18 cellular contexts compared by ENCODE assay signal in the genomic region with DNA sequence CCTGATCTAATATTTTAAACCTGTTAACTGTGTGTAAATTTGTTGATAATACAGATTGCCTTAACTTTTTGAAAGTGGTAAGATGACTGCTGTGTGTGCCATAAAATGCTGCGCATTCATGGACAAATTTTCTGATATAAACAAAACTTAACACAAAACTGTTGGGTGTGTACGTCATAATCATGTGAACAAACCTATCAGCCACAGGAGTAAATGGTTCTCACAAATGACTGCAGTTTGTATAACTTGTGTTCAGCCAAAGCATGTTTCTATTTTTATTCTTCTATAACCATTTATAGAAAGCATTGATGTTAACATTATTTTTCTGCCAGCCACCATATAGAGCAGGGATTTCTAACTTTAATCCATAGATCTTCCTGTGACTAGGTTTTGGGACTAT. TPM values are rescaled to one million over a fixed set of nuclear protein-coding genes. Genes with fewer than 3 reads are reported as not detected.
DNase-seq lines count a peak whose midpoint lies in the region; ATAC-seq and TF ChIP-seq lines count a peak whose summit lies in the region.
"Had no signal": no experiment of that assay in that cellular context is flagged by ENCODE, and none has a peak within 500 bp of the region (broad histone marks: within the 10 kb centered on the region; RNA-seq: fewer than 3 reads in every experiment).

No MANE protein-coding gene starts in this region.

- CTCF ChIA-PET in activated CD4-positive, alpha-beta memory T cell treated with anti-CD3 and anti-CD28 coated beads for 36 hours (lab: Charles Lee), result interaction anchor here (1.0 to 1.6 kb wide), 4 partner anchors 10 to 33 kb away, joined by 3 to 7 read pairs (median 3); no protein-coding TSS in a partner anchor
- CTCF ChIA-PET in activated CD4-positive, alpha-beta memory T cell treated with anti-CD3 and anti-CD28 coated beads, Interleukin-2, amount 10 ng/mL, durations not matched to agents 7 days and 5 days (lab: Charles Lee), result interaction anchor here (0.9 to 2.5 kb wide), 4 partner anchors 9 to 33 kb away, joined by 4 to 13 read pairs (median 6); no protein-coding TSS in a partner anchor
- CTCF ChIA-PET in CD4-positive, alpha-beta T cell (lab: Charles Lee), result interaction anchor here (1.0 to 3.2 kb wide), 2 partner anchors 9 to 22 kb away, joined by 6 to 9 read pairs; no protein-coding TSS in a partner anchor
- CTCF ChIA-PET in T-cell (lab: Charles Lee), result interaction anchor here (0.6 to 2.8 kb wide), 9 partner anchors 8 to 34 kb away, joined by 3 to 14 read pairs (median 4); no protein-coding TSS in a partner anchor

- H3K4me3 ChIP-seq in mucosa of descending colon, result no peak overlapping the region

- peak overlapping the region; percentile 49 for H3K27ac Mint-ChIP-seq in activated CD4-positive, alpha-beta memory T cell treated with anti-CD3 and anti-CD28 coated beads for 36 hours
- no peak overlapping the region for H3K27ac Mint-ChIP-seq in activated CD4-positive, alpha-beta memory T cell treated with anti-CD3 and anti-CD28 coated beads, Interleukin-2, amount 10 ng/mL, durations not matched to agents 7 days and 5 days
- peak overlapping the region; percentile 72 for H3K27ac Mint-ChIP-seq in CD4-positive, alpha-beta T cell
- H3K27ac Mint-ChIP-seq in T-cell (peak overlapping the region; percentile 12 to 64), mesothelial cell of epicardium (no peak overlapping the region)
- H3K27ac Mint-ChIP-seq in activated naive CD8-positive, alpha-beta T cell treated with anti-CD3 and anti-CD28 coated beads, Interleukin-2, amount 10 ng/mL, durations not matched to agents 7 days and 5 days, result peak overlapping the region; percentile 63

- no peaks in the 10 kb centered on the region for H3K4me1 ChIP-seq in mucosa of descending colon (ENCODE audit: low read depth)

- H3K9me3 ChIP-seq in CD4-positive, alpha-beta T cell (ENCODE audit: control insufficient read depth, low read length), result no peaks in the 10 kb centered on the region
- H3K9me3 ChIP-seq in mucosa of descending colon, result no peaks in the 10 kb centered on the region

- no peaks in the 10 kb centered on the region for H3K9me3 Mint-ChIP-seq in activated CD4-positive, alpha-beta memory T cell treated with anti-CD3 and anti-CD28 coated beads for 36 hours
- H3K9me3 Mint-ChIP-seq in activated CD4-positive, alpha-beta memory T cell treated with anti-CD3 and anti-CD28 coated beads, Interleukin-2, amount 10 ng/mL, durations not matched to agents 7 days and 5 days, result no peaks in the 10 kb centered on the region
- no peaks in the 10 kb centered on the region for H3K9me3 Mint-ChIP-seq in CD4-positive, alpha-beta T cell
- H3K9me3 Mint-ChIP-seq in T-cell (no peaks in the 10 kb centered on the region), mesothelial cell of epicardium (no peaks in the 10 kb centered on the region)
- H3K9me3 Mint-ChIP-seq in activated naive CD8-positive, alpha-beta T cell treated with anti-CD3 and anti-CD28 coated beads, Interleukin-2, amount 10 ng/mL, durations not matched to agents 7 days and 5 days, result no peaks in the 10 kb centered on the region

- POLR2A ChIA-PET in activated CD4-positive, alpha-beta memory T cell treated with anti-CD3 and anti-CD28 coated beads for 36 hours (lab: Charles Lee), result interaction anchor here (1.0 to 1.6 kb wide), 2 partner anchors 8 to 24 kb away, joined by 3 to 6 read pairs; no protein-coding TSS in a partner anchor
- POLR2A ChIA-PET in activated CD4-positive, alpha-beta memory T cell treated with anti-CD3 and anti-CD28 coated beads, Interleukin-2, amount 10 ng/mL, durations not matched to agents 7 days and 5 days (lab: Charles Lee), result interaction anchor here (0.8 to 3.5 kb wide), 5 partner anchors 9 to 22 kb away, joined by 3 to 20 read pairs (median 5); no protein-coding TSS in a partner anchor
- POLR2A ChIA-PET in CD4-positive, alpha-beta T cell (lab: Charles Lee), result interaction anchor here (1.2 to 4.5 kb wide), 7 partner anchors 8 to 23 kb away, joined by 4 to 35 read pairs (median 8); partner anchors contain the start of gene CAMK4
- POLR2A ChIA-PET in T-cell (lab: Charles Lee), result interaction anchor here in 1 of 2 donors (0.8 kb wide), 1 partner anchor 9 kb away, joined by 4 read pairs; no protein-coding TSS in a partner anchor
- POLR2A ChIA-PET in activated naive CD8-positive, alpha-beta T cell treated with anti-CD3 and anti-CD28 coated beads, Interleukin-2, amount 10 ng/mL, durations not matched to agents 7 days and 5 days (lab: Charles Lee), result interaction anchor here (0.8 to 1.5 kb wide), 6 partner anchors 9 to 77 kb away, joined by 3 to 11 read pairs (median 3); partner anchors contain the start of gene CAMK4

- DNase-seq in activated CD4-positive, alpha-beta memory T cell treated with anti-CD3 and anti-CD28 coated beads for 36 hours, result no peak
- no peak for DNase-seq in activated CD4-positive, alpha-beta memory T cell treated with anti-CD3 and anti-CD28 coated beads, Interleukin-2, amount 10 ng/mL, durations not matched to agents 7 days and 5 days
- DNase-seq in CD4-positive, alpha-beta T cell, result no peak
- DNase-seq in T-cell (no peak), C1 segment of cervical spinal cord (lab: John Stamatoyannopoulos, UW) (no peak), mesothelial cell of epicardium (ENCODE audit: low spot score in 2 of 2, unreplicated experiment in 2 of 2) (no peak), mucosa of descending colon (no peak)
- DNase-seq in activated naive CD8-positive, alpha-beta T cell treated with anti-CD3 and anti-CD28 coated beads, Interleukin-2, amount 10 ng/mL, durations not matched to agents 7 days and 5 days, result no peak
- DNase-seq: AML-193, GOT3, KBM-7, NCI-H1048, NCI-H146, NCI-H2107, NCI-H345, NCI-H526 treated with DMSO at 0.1 percent for 48 hours, OCI-M1, RPMI8226 had no signal

- no peak overlapping the region for H3K4me3 Mint-ChIP-seq in activated CD4-positive, alpha-beta memory T cell treated with anti-CD3 and anti-CD28 coated beads for 36 hours
- H3K4me3 Mint-ChIP-seq in activated CD4-positive, alpha-beta memory T cell treated with anti-CD3 and anti-CD28 coated beads, Interleukin-2, amount 10 ng/mL, durations not matched to agents 7 days and 5 days, result no peak overlapping the region
- peak overlapping the region; percentile 8 for H3K4me3 Mint-ChIP-seq in CD4-positive, alpha-beta T cell
- peak overlapping the region in 2 of 3 donors; percentile 21 to 46 for H3K4me3 Mint-ChIP-seq in T-cell
- peak overlapping the region; percentile 51 for H3K4me3 Mint-ChIP-seq in activated naive CD8-positive, alpha-beta T cell treated with anti-CD3 and anti-CD28 coated beads, Interleukin-2, amount 10 ng/mL, durations not matched to agents 7 days and 5 days
- no peak overlapping the region for H3K4me3 Mint-ChIP-seq in mesothelial cell of epicardium

- H3K27me3 Mint-ChIP-seq in activated CD4-positive, alpha-beta memory T cell treated with anti-CD3 and anti-CD28 coated beads for 36 hours, result no peaks in the 10 kb centered on the region
- no peaks in the 10 kb centered on the region for H3K27me3 Mint-ChIP-seq in activated CD4-positive, alpha-beta memory T cell treated with anti-CD3 and anti-CD28 coated beads, Interleukin-2, amount 10 ng/mL, durations not matched to agents 7 days and 5 days
- no peaks in the 10 kb centered on the region for H3K27me3 Mint-ChIP-seq in CD4-positive, alpha-beta T cell
- H3K27me3 Mint-ChIP-seq in T-cell, result no peaks in the 10 kb centered on the region
- H3K27me3 Mint-ChIP-seq in activated naive CD8-positive, alpha-beta T cell treated with anti-CD3 and anti-CD28 coated beads, Interleukin-2, amount 10 ng/mL, durations not matched to agents 7 days and 5 days, result no peaks in the 10 kb centered on the region
- peaks cover 16% of the 10 kb centered on the region for H3K27me3 Mint-ChIP-seq in mesothelial cell of epicardium (ENCODE audit: low read depth)

- TF ChIP-seq CTCF in CD4-positive, alpha-beta T cell (IDR thresholded peaks at IDR 0.05), result no peak
- TF ChIP-seq CTCF in mesothelial cell of epicardium (IDR thresholded peaks at IDR 0.05; ENCODE audit: unreplicated experiment) (no peak), mucosa of descending colon (IDR thresholded peaks at IDR 0.05) (no peak)

- peaks cover 73% of the 10 kb centered on the region for H3K4me1 Mint-ChIP-seq in activated CD4-positive, alpha-beta memory T cell treated with anti-CD3 and anti-CD28 coated beads for 36 hours (ENCODE audit: low read depth)
- peaks cover 41% of the 10 kb centered on the region for H3K4me1 Mint-ChIP-seq in activated CD4-positive, alpha-beta memory T cell treated with anti-CD3 and anti-CD28 coated beads, Interleukin-2, amount 10 ng/mL, durations not matched to agents 7 days and 5 days
- peaks cover 86% of the 10 kb centered on the region for H3K4me1 Mint-ChIP-seq in CD4-positive, alpha-beta T cell (ENCODE audit: low read depth)
- H3K4me1 Mint-ChIP-seq in T-cell (peaks cover 77 to 84% (median 83%) of the 10 kb centered on the region in 3 donors), mesothelial cell of epicardium (peaks cover 10% of the 10 kb centered on the region)
- peaks cover 65% of the 10 kb centered on the region for H3K4me1 Mint-ChIP-seq in activated naive CD8-positive, alpha-beta T cell treated with anti-CD3 and anti-CD28 coated beads, Interleukin-2, amount 10 ng/mL, durations not matched to agents 7 days and 5 days

- ATAC-seq in CD4-positive, alpha-beta T cell (ENCODE audit: poor library complexity), result no peak
- ATAC-seq in T-cell (replicated peaks in 1 of 4) (no peak), mucosa of descending colon (no peak)
- no peak for ATAC-seq in activated naive CD8-positive, alpha-beta T cell treated with anti-CD3 and anti-CD28 coated beads, Interleukin-2, amount 10 ng/mL, durations not matched to agents 7 days and 5 days (ENCODE audit: low read depth)

- H3K36me3 Mint-ChIP-seq in activated CD4-positive, alpha-beta memory T cell treated with anti-CD3 and anti-CD28 coated beads for 36 hours, result peaks cover 5% of the 10 kb centered on the region
- peaks cover 29% of the 10 kb centered on the region for H3K36me3 Mint-ChIP-seq in activated CD4-positive, alpha-beta memory T cell treated with anti-CD3 and anti-CD28 coated beads, Interleukin-2, amount 10 ng/mL, durations not matched to agents 7 days and 5 days (ENCODE audit: low read depth)
- peaks cover 49% of the 10 kb centered on the region for H3K36me3 Mint-ChIP-seq in CD4-positive, alpha-beta T cell (ENCODE audit: low read depth)
- peaks cover 39% of the 10 kb centered on the region for H3K36me3 Mint-ChIP-seq in T-cell
- peaks cover 27% of the 10 kb centered on the region for H3K36me3 Mint-ChIP-seq in activated naive CD8-positive, alpha-beta T cell treated with anti-CD3 and anti-CD28 coated beads, Interleukin-2, amount 10 ng/mL, durations not matched to agents 7 days and 5 days
- no peaks in the 10 kb centered on the region for H3K36me3 Mint-ChIP-seq in mesothelial cell of epicardium

- intact Hi-C loops in activated CD4-positive, alpha-beta memory T cell treated with anti-CD3 and anti-CD28 coated beads for 36 hours (cut with micrococcal nuclease), result no loop called here
- intact Hi-C loops in CD4-positive, alpha-beta T cell (cut with DNase I, micrococcal nuclease), result no loop called here
- intact Hi-C loops in mucosa of descending colon (cut with DNase I, micrococcal nuclease), result no loop called here

- H3K27me3 ChIP-seq in CD4-positive, alpha-beta T cell (ENCODE audit: control insufficient read depth, insufficient read depth, low read length), result no peaks in the 10 kb centered on the region

- H3K27ac ChIP-seq in CD4-positive, alpha-beta T cell (ENCODE audit: low read depth, low read length), result no peak overlapping the region

- no peaks in the 10 kb centered on the region for H3K36me3 ChIP-seq in mucosa of descending colon (ENCODE audit: low read depth)

RNA-seq across cellular contexts. Expression of gene CAMK4, which starts 21.5 kb away (rescaled TPM):
- 10 to 100 TPM; 33.3 to 36.5 TPM for total RNA-seq in activated CD4-positive, alpha-beta memory T cell treated with anti-CD3 and anti-CD28 coated beads for 36 hours
- 10 to 100 TPM; 59.5 to 66.1 TPM for total RNA-seq in activated CD4-positive, alpha-beta memory T cell treated with anti-CD3 and anti-CD28 coated beads, Interleukin-2, amount 10 ng/mL, durations not matched to agents 7 days and 5 days
- 100 to 1,000 TPM; 202 to 225 TPM for total RNA-seq in CD4-positive, alpha-beta T cell
- total RNA-seq in T-cell (100 to 1,000 TPM; 120 to 274 (median 243) TPM), mesothelial cell of epicardium (11.4 to 13.3 TPM (median 11.7 TPM) in 3 replicates), mucosa of descending colon (1 to 10 TPM; 2.0 to 5.5 (median 4.0) TPM)
- 100 to 1,000 TPM; 132 to 154 TPM for total RNA-seq in activated naive CD8-positive, alpha-beta T cell treated with anti-CD3 and anti-CD28 coated beads, Interleukin-2, amount 10 ng/mL, durations not matched to agents 7 days and 5 days

Comparison
In these comparisons a context has a peak if more than half of its experiments do, and no peak if none do; other contexts are left out.
1. H3K27ac Mint-ChIP-seq: peak in activated CD4-positive, alpha-beta memory T cell treated with anti-CD3 and anti-CD28 coated beads for 36 hours (single experiment), CD4-positive, alpha-beta T cell (single experiment), T-cell (2 of 2) and activated naive CD8-positive, alpha-beta T cell treated with anti-CD3 and anti-CD28 coated beads, Interleukin-2, amount 10 ng/mL, durations not matched to agents 7 days and 5 days (single experiment); none in activated CD4-positive, alpha-beta memory T cell treated with anti-CD3 and anti-CD28 coated beads, Interleukin-2, amount 10 ng/mL, durations not matched to agents 7 days and 5 days (single experiment) and mesothelial cell of epicardium (single experiment).
2. H3K4me3 Mint-ChIP-seq: peak in CD4-positive, alpha-beta T cell (single experiment), T-cell (2 of 3) and activated naive CD8-positive, alpha-beta T cell treated with anti-CD3 and anti-CD28 coated beads, Interleukin-2, amount 10 ng/mL, durations not matched to agents 7 days and 5 days (single experiment); none in activated CD4-positive, alpha-beta memory T cell treated with anti-CD3 and anti-CD28 coated beads for 36 hours (single experiment), activated CD4-positive, alpha-beta memory T cell treated with anti-CD3 and anti-CD28 coated beads, Interleukin-2, amount 10 ng/mL, durations not matched to agents 7 days and 5 days (single experiment) and mesothelial cell of epicardium (single experiment).